Comparison of ENCODE assay signal across 23 cellular contexts in genomic region chr2:205924676-205925075, GRCh38.
"Had no signal": no experiment of that assay in that cellular context is flagged by ENCODE, and none has a peak within 500 bp of the region (broad histone marks: within the 10 kb centered on the region; RNA-seq: fewer than 3 reads in every experiment).

No MANE protein-coding gene starts in this region.

- H3K4me3 ChIP-seq: esophagus squamous epithelium, heart right ventricle, lower lobe of right lung, prostate gland, right atrium auricular region, skin epidermis, spleen had no signal

- H3K36me3 ChIP-seq: esophagus squamous epithelium, heart right ventricle, lower lobe of right lung, prostate gland, right atrium auricular region, spleen had no signal

- DNase-seq: cerebellar nuclear complex; cortex of kidney; effector memory CD8-positive, alpha-beta T cell; erythroblast; esophagus squamous epithelium; foreskin melanocyte; glutamatergic neuron; heart right ventricle; hippocampal formation; left colon; left ventricle myocardium superior; lower lobe of right lung; natural killer cell; nucleus accumbens; spleen; stimulated activated CD4-positive, alpha-beta T cell treated with anti-CD3 and anti-CD28 coated beads, Interleukin-4, amount 100 ng/mL, for 4 hours; stimulated activated naive B cell treated with anti-CD40 and anti-IgM and Interleukin-4, amounts not matched to agents 10 μg/mL and 1 μg/mL and 100 μg/mL, for 72 hours had no signal

- ATAC-seq: effector memory CD8-positive, alpha-beta T cell; left colon; natural killer cell had no signal

- H3K4me3 Mint-ChIP-seq: effector memory CD8-positive, alpha-beta T cell; memory B cell; natural killer cell; stimulated activated naive B cell treated with anti-CD40 and anti-IgM and Interleukin-4, amounts not matched to agents 10 μg/mL and 1 μg/mL and 100 μg/mL, for 72 hours; stimulated activated naive CD8-positive, alpha-beta T cell treated with anti-CD3 and anti-CD28 coated beads, Interleukin-15, Interleukin-2, amounts not matched to agents 100 ng/mL and 50 ng/mL, for 24 hours had no signal

- H3K4me1 ChIP-seq: prostate gland had no signal

- H3K9me3 ChIP-seq: esophagus squamous epithelium, heart right ventricle, lower lobe of right lung, prostate gland, right atrium auricular region, spleen had no signal

- H3K27ac Mint-ChIP-seq: effector memory CD8-positive, alpha-beta T cell; memory B cell; natural killer cell; stimulated activated naive B cell treated with anti-CD40 and anti-IgM and Interleukin-4, amounts not matched to agents 10 μg/mL and 1 μg/mL and 100 μg/mL, for 72 hours; stimulated activated naive CD8-positive, alpha-beta T cell treated with anti-CD3 and anti-CD28 coated beads, Interleukin-15, Interleukin-2, amounts not matched to agents 100 ng/mL and 50 ng/mL, for 24 hours had no signal

- H3K27me3 ChIP-seq: right atrium auricular region had no signal

- H3K27ac ChIP-seq: esophagus squamous epithelium, lower lobe of right lung, prostate gland, right atrium auricular region, spleen had no signal

- H3K9me3 Mint-ChIP-seq: effector memory CD8-positive, alpha-beta T cell; memory B cell; natural killer cell; neural crest cell; stimulated activated naive CD8-positive, alpha-beta T cell treated with anti-CD3 and anti-CD28 coated beads, Interleukin-15, Interleukin-2, amounts not matched to agents 100 ng/mL and 50 ng/mL, for 24 hours had no signal

- H3K36me3 Mint-ChIP-seq: memory B cell; natural killer cell; stimulated activated naive B cell treated with anti-CD40 and anti-IgM and Interleukin-4, amounts not matched to agents 10 μg/mL and 1 μg/mL and 100 μg/mL, for 72 hours had no signal
